8 cellular contexts compared by ENCODE assay signal in the genomic region with DNA sequence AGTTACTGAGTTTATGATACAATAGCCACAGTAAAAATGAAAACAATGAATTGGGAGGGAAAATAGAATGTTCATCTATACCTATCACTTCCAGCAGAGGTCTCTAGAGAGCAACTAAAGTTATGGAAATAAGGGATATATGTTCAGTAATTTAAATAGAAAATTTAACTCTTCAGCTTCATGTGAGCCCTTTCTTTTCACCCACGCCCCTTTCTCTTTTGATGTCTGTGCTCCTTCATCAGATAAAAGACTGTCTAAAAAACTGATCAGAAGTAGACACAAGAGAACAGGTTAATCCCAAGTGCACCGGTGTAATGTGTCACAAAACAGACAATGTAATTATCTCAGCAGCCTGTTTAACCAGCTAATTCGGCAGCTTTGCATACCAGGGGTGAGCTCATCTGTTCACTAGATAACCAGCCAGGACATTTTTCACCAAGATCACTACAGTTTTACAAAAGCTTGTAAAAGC.
A peak's percentile ranks its signal among the peaks of the same experiment; 100 is the strongest.
DNase-seq lines count a peak whose midpoint lies in the region; ATAC-seq, FAIRE-seq and TF ChIP-seq lines count a peak whose summit lies in the region.

No MANE protein-coding gene starts in this region.

- peak; percentile 69 for TF ChIP-seq RAD21 in GM12878 (IDR thresholded peaks at IDR 0.05; ENCODE audit: insufficient read depth, low read depth, low read length)

- DNase-seq in AG04449 (ENCODE audit: low read depth, low spot score) (no peak), NCI-H2171 (lab: John Stamatoyannopoulos, UW) (peak; percentile 19), GM12878 (ENCODE audit: low read depth, low spot score) (peak; percentile 17), kidney tubule cell (ENCODE audit: low spot score) (peak; percentile 36), urothelium cell line (ENCODE audit: low spot score) (peak; percentile 14)
- no peak for DNase-seq in stimulated activated CD8-positive, alpha-beta memory T cell treated with anti-CD3 and anti-CD28 coated beads, Interleukin-4, amount 100 ng/mL, for 48 hours

- peak; percentile 48 for TF ChIP-seq CTCF in AG04449 (IDR thresholded peaks at IDR 0.05; ENCODE audit: insufficient read depth, low read length, missing control alignments)
- peak; percentile 43; the same call in 1 of the 2 replicates for TF ChIP-seq CTCF in GM12875 (IDR thresholded peaks at IDR 0.05; ENCODE audit: borderline replicate concordance, insufficient read depth, low read depth, low read length)
- peak; percentile 47 to 63 (median 53) for TF ChIP-seq CTCF in GM12878 (IDR thresholded peaks at IDR 0.05 in 2 of 3, conservative IDR thresholded peaks at IDR 0.05 in 1 of 3; ENCODE audit: control insufficient read depth in 2 of 3, extremely low read depth in 1 of 3, insufficient read depth in 1 of 3, low read depth in 3 of 3, low read length in 3 of 3)

- H2AFZ ChIP-seq in GM12878 (ENCODE audit: control insufficient read depth, low read depth, low read length) = peak overlapping the region; percentile 52

- H3K4me1 ChIP-seq in GM12878 (ENCODE audit: control insufficient read depth, insufficient read depth, low read length) = no peaks in the 10 kb centered on the region

- no peak overlapping the region for H3K9ac ChIP-seq in GM12878 (ENCODE audit: control insufficient read depth, insufficient read depth, low read length)

- H3K4me2 ChIP-seq in GM12878 (ENCODE audit: control insufficient read depth, insufficient read depth) = no peak overlapping the region

- no peaks in the 10 kb centered on the region for H3K36me3 ChIP-seq in GM12878 (ENCODE audit: control insufficient read depth in 2 of 2, insufficient read depth in 2 of 2, low read length in 1 of 2)

- H3K4me3 ChIP-seq in AG04449 (ENCODE audit: low read depth, low read length) (peak overlapping the region; percentile 7; the same call in 1 of the 2 replicates), GM12875 (ENCODE audit: low read depth, low read length) (no peak overlapping the region), GM12878 (no peak overlapping the region)

- intact Hi-C loops in GM12878 (cut with micrococcal nuclease; ENCODE audit: unreplicated experiment) = loop anchor here (1.0 to 5.0 kb wide), 5 partner anchors 90 to 455 kb away; no protein-coding TSS in a partner anchor

- BruUV-seq in GM12878 (replicated peaks; lab: Mats Ljungman, UMichigan) = no TSS peak

- ATAC-seq in HG02852 (IDR thresholded peaks at IDR 0.05; ENCODE audit: unreplicated experiment) = peak; percentile 56
- ATAC-seq in GM12878 = peak; percentile 74

- no peaks in the 10 kb centered on the region for H3K9me3 ChIP-seq in GM12878 (replicated peaks; ENCODE audit: control insufficient read depth, insufficient read depth, low read length)

- in situ Hi-C loops in GM12878 (cut with MboI) = loop anchor here (10.0 kb wide), 1 partner anchor 378 kb away; the partner anchor contains the start of gene IKZF2

- RAD21 ChIA-PET in GM12878 (lab: Charles Lee; ENCODE audit: unreplicated experiment) = interaction anchor here (0.5 to 4.1 kb wide), 20 partner anchors 35 to 469 kb away, joined by 3 to 45 read pairs (median 3); no protein-coding TSS in a partner anchor

- POLR2A ChIA-PET in AG04449 (lab: Yijun Ruan, JAX) (interaction anchor here (1.3 kb wide), 1 partner anchor 63 kb away, joined by 3 read pairs; no protein-coding TSS in a partner anchor), GM12878 (lab: Charles Lee) (interaction anchor here (1.2 to 2.0 kb wide), 2 partner anchors 370 to 376 kb away, joined by 3 to 9 read pairs; no protein-coding TSS in a partner anchor)

- 24% methylated on average over 3 of the region's 3 CpGs for WGBS in GM12878 (ENCODE audit: insufficient coverage, insufficient replicate concordance, low lambda C conversion rate, missing lambda C conversion rate)

- H4K20me1 ChIP-seq in GM12878 (ENCODE audit: control insufficient read depth, insufficient read depth) = no peaks in the 10 kb centered on the region

- no peaks in the 10 kb centered on the region for H3K79me2 ChIP-seq in GM12878 (ENCODE audit: control insufficient read depth, insufficient read depth, low read length)

- CTCF ChIA-PET in AG04449 (lab: Yijun Ruan, JAX) (interaction anchor here (0.6 to 9.1 kb wide), 24 partner anchors 10 to 470 kb away, joined by 3 to 229 read pairs (median 4); partner anchors contain the start of gene IKZF2), GM12878 (lab: Yijun Ruan, JAX) (interaction anchor here (0.6 to 7.1 kb wide), 38 partner anchors 9 to 892 kb away, joined by 3 to 105 read pairs (median 3); partner anchors contain the start of gene IKZF2)

- no peak overlapping the region for H3K27ac ChIP-seq in GM12878 (ENCODE audit: control insufficient read depth, insufficient read depth)

- SMC1A ChIA-PET in GM12878 (lab: Charles Lee; ENCODE audit: uncharacterized antibody, unreplicated experiment) = interaction anchor here (0.7 to 8.4 kb wide), 25 partner anchors 10 to 1111 kb away, joined by 3 to 118 read pairs (median 4); partner anchors contain the start of gene IKZF2

- no peak for TF ChIP-seq EP300 in GM12878 (IDR thresholded peaks at IDR 0.05; ENCODE audit: borderline replicate concordance in 1 of 2, control insufficient read depth in 1 of 2, low read depth in 2 of 2, low read length in 2 of 2)

- no peak for TF ChIP-seq POLR2A in GM12878 (IDR thresholded peaks at IDR 0.05; ENCODE audit: low read depth, low read length)

- no peaks in the 10 kb centered on the region for H3K27me3 ChIP-seq in GM12878 (replicated peaks in 1 of 2; ENCODE audit: control insufficient read depth in 2 of 2, insufficient read depth in 2 of 2, low read length in 1 of 2)

- FAIRE-seq in GM12878 (lab: Jason Lieb, UNC) (peak; percentile 64), urothelium cell line (lab: Jason Lieb, UNC) (no peak)

TF ChIP-seq in GM12878, 131 proteins besides CTCF, POLR2A, EP300 and RAD21 (continues in another document):
- TF ChIP-seq POLR2AphosphoS2 (IDR thresholded peaks at IDR 0.05; ENCODE audit: low read depth, low read length) (no peak), ZNF24 (IDR thresholded peaks at IDR 0.05) (no peak), CHD4 (IDR thresholded peaks at IDR 0.05) (no peak), SMC3 (IDR thresholded peaks at IDR 0.05; ENCODE audit: borderline replicate concordance, low read length) (peak; percentile 71; the same call in 1 of the 2 replicates), ZNF592 (IDR thresholded peaks at IDR 0.05) (0 out of 2 replicates have a peak, but pooled peaks have one; percentile 17), ZNF687 (IDR thresholded peaks at IDR 0.05) (no peak)

Comparison
In these comparisons a context has a peak if more than half of its experiments do, and no peak if none do; other contexts are left out.
1. DNase-seq: peak in NCI-H2171 (single experiment), GM12878 (single experiment), kidney tubule cell (single experiment) and urothelium cell line (single experiment); none in AG04449 (single experiment) and stimulated activated CD8-positive, alpha-beta memory T cell treated with anti-CD3 and anti-CD28 coated beads, Interleukin-4, amount 100 ng/mL, for 48 hours (single experiment).
2. Peak in every context shown above with its lines, with median percentiles within 50 percentile points of each other: CTCF ChIP-seq.